Comparison of ENCODE assay signal across 8 cellular contexts in genomic region chr10:124647421-124648130, GRCh38.
DNase-seq lines count a peak whose midpoint lies in the region; ATAC-seq and TF ChIP-seq lines count a peak whose summit lies in the region.

No MANE protein-coding gene starts in this region.

- no peaks in the 10 kb centered on the region for H3K27me3 Mint-ChIP-seq in activated CD4-positive, alpha-beta memory T cell treated with anti-CD3 and anti-CD28 coated beads, Interleukin-2, amount 10 ng/mL, durations not matched to agents 7 days and 5 days

- H3K27ac Mint-ChIP-seq in activated CD4-positive, alpha-beta memory T cell treated with anti-CD3 and anti-CD28 coated beads, Interleukin-2, amount 10 ng/mL, durations not matched to agents 7 days and 5 days: peak overlapping the region; percentile 95

- POLR2A ChIA-PET in activated CD4-positive, alpha-beta memory T cell treated with anti-CD3 and anti-CD28 coated beads, Interleukin-2, amount 10 ng/mL, durations not matched to agents 7 days and 5 days (lab: Charles Lee): interaction anchor here (0.7 to 6.5 kb wide), 24 partner anchors 10 to 269 kb away, joined by 3 to 89 read pairs (median 6); partner anchors contain the start of gene ABRAXAS2

- peaks cover 40% of the 10 kb centered on the region for H3K36me3 Mint-ChIP-seq in activated CD4-positive, alpha-beta memory T cell treated with anti-CD3 and anti-CD28 coated beads, Interleukin-2, amount 10 ng/mL, durations not matched to agents 7 days and 5 days (ENCODE audit: low read depth)

- H2AFZ ChIP-seq in MM.1S (ENCODE audit: low read length) (peak overlapping the region; percentile 69), osteoblast (ENCODE audit: low read length) (peak overlapping the region; percentile 23)

- TF ChIP-seq POLR2A in uterus (IDR thresholded peaks at IDR 0.05): no peak

- H3K4me2 ChIP-seq in MM.1S (ENCODE audit: low read depth, low read length): peak overlapping the region; percentile 86
- H3K4me2 ChIP-seq in osteoblast (ENCODE audit: insufficient read depth, low read length): no peak overlapping the region

- H3F3A ChIP-seq in MM.1S (ENCODE audit: insufficient read depth, low read length): peaks cover 16% of the 10 kb centered on the region

- no peaks in the 10 kb centered on the region for H4K20me1 ChIP-seq in MM.1S (ENCODE audit: insufficient read depth, low read length)
- H4K20me1 ChIP-seq in osteoblast (ENCODE audit: insufficient read depth, low read length): peaks cover 17% of the 10 kb centered on the region

- no peaks in the 10 kb centered on the region for H3K9me3 Mint-ChIP-seq in activated CD4-positive, alpha-beta memory T cell treated with anti-CD3 and anti-CD28 coated beads, Interleukin-2, amount 10 ng/mL, durations not matched to agents 7 days and 5 days

- H3K27ac ChIP-seq in MM.1S (ENCODE audit: low read length) (peak overlapping the region; percentile 91), osteoblast (ENCODE audit: low read depth, low read length) (no peak overlapping the region), uterus (peak overlapping the region; percentile 74 to 84)

- H3K79me2 ChIP-seq in MM.1S (ENCODE audit: low read length): peaks cover 75% of the 10 kb centered on the region
- H3K79me2 ChIP-seq in osteoblast (ENCODE audit: insufficient read depth, low read length): no peaks in the 10 kb centered on the region

- TF ChIP-seq CTCF in MM.1S (IDR thresholded peaks at IDR 0.05; ENCODE audit: low read length): peak; percentile 54
- TF ChIP-seq CTCF in epithelial cell of esophagus (IDR thresholded peaks at IDR 0.05; ENCODE audit: insufficient read depth, low read depth, low read length, missing control alignments): peak; percentile 58
- peak; percentile 25 for TF ChIP-seq CTCF in osteoblast (IDR thresholded peaks at IDR 0.05; ENCODE audit: extremely low read depth, low read depth, low read length)
- peak in 1 of 4 experiments; percentile 4 for TF ChIP-seq CTCF in uterus (IDR thresholded peaks at IDR 0.05)

- intact Hi-C loops in uterus (cut with DNase I; ENCODE audit: low total_unique reads): no loop called here

- H3K4me1 ChIP-seq in MM.1S (ENCODE audit: low read length) (peaks cover 26% of the 10 kb centered on the region), osteoblast (ENCODE audit: insufficient read depth, low read length) (peaks cover 23% of the 10 kb centered on the region), uterus (peaks cover 17 to 46% of the 10 kb centered on the region in 2 donors)

- no peaks in the 10 kb centered on the region for H3K9me2 ChIP-seq in MM.1S (replicated peaks; ENCODE audit: insufficient read depth, low read length)

- peak; percentile 72 for ATAC-seq in GM21381 (IDR thresholded peaks at IDR 0.05; ENCODE audit: unreplicated experiment)

- H3K9me3 ChIP-seq in MM.1S (replicated peaks; ENCODE audit: insufficient read depth, low read length) (no peaks in the 10 kb centered on the region), osteoblast (ENCODE audit: low read depth, low read length) (no peaks in the 10 kb centered on the region), uterus (no peaks in the 10 kb centered on the region)

- H3K4me3 Mint-ChIP-seq in activated CD4-positive, alpha-beta memory T cell treated with anti-CD3 and anti-CD28 coated beads, Interleukin-2, amount 10 ng/mL, durations not matched to agents 7 days and 5 days: peak overlapping the region; percentile 69

- no peaks in the 10 kb centered on the region for H3K36me3 ChIP-seq in MM.1S (replicated peaks; ENCODE audit: insufficient read depth, low read length)
- no peaks in the 10 kb centered on the region for H3K36me3 ChIP-seq in osteoblast (ENCODE audit: insufficient read depth, low read length)
- H3K36me3 ChIP-seq in uterus: no peaks in the 10 kb centered on the region

- H3K9ac ChIP-seq in MM.1S (ENCODE audit: low read length): peak overlapping the region; percentile 54; the same call in 1 of the 2 replicates

- H3K4me1 Mint-ChIP-seq in activated CD4-positive, alpha-beta memory T cell treated with anti-CD3 and anti-CD28 coated beads, Interleukin-2, amount 10 ng/mL, durations not matched to agents 7 days and 5 days: peaks cover 90% of the 10 kb centered on the region

- H3K4me3 ChIP-seq in MM.1S (ENCODE audit: low read length) (peak overlapping the region; percentile 26), epithelial cell of esophagus (ENCODE audit: low read length) (no peak overlapping the region), osteoblast (ENCODE audit: insufficient read depth, low read length) (no peak overlapping the region), uterus (no peak overlapping the region)

- no peaks in the 10 kb centered on the region for H3K27me3 ChIP-seq in MM.1S (replicated peaks; ENCODE audit: insufficient read depth, low read length)
- H3K27me3 ChIP-seq in osteoblast (ENCODE audit: insufficient read depth, low read length): no peaks in the 10 kb centered on the region
- no peaks in the 10 kb centered on the region for H3K27me3 ChIP-seq in uterus

- peak; percentile 8 for DNase-seq in COR-L47 (lab: John Stamatoyannopoulos, UW)
- peak; percentile 65 for DNase-seq in MM.1S
- DNase-seq in activated CD4-positive, alpha-beta memory T cell treated with anti-CD3 and anti-CD28 coated beads, Interleukin-2, amount 10 ng/mL, durations not matched to agents 7 days and 5 days: peak; percentile 88
- DNase-seq in epithelial cell of esophagus (ENCODE audit: low read depth): peak; percentile 75
- DNase-seq in osteoblast (ENCODE audit: insufficient read length, low spot score, missing footprints): peak; percentile 94
- no peak for DNase-seq in uterus
- DNase-seq in NCI-H1417 treated with DMSO at 0.1 percent for 48 hours (lab: John Stamatoyannopoulos, UW): no peak

- CTCF ChIA-PET in activated CD4-positive, alpha-beta memory T cell treated with anti-CD3 and anti-CD28 coated beads, Interleukin-2, amount 10 ng/mL, durations not matched to agents 7 days and 5 days (lab: Charles Lee): interaction anchor here (0.6 to 6.8 kb wide), 18 partner anchors 12 to 106 kb away, joined by 3 to 74 read pairs (median 10); no protein-coding TSS in a partner anchor

Comparison
In these comparisons a context has a peak if more than half of its experiments do, and no peak if none do; other contexts are left out.
1. DNase-seq: peak in COR-L47 (single experiment), MM.1S (single experiment), activated CD4-positive, alpha-beta memory T cell treated with anti-CD3 and anti-CD28 coated beads, Interleukin-2, amount 10 ng/mL, durations not matched to agents 7 days and 5 days (single experiment), epithelial cell of esophagus (single experiment) and osteoblast (single experiment); none in uterus (0 of 2) and NCI-H1417 treated with DMSO at 0.1 percent for 48 hours (single experiment).